16 cellular contexts compared by ENCODE assay signal in the genomic region with DNA sequence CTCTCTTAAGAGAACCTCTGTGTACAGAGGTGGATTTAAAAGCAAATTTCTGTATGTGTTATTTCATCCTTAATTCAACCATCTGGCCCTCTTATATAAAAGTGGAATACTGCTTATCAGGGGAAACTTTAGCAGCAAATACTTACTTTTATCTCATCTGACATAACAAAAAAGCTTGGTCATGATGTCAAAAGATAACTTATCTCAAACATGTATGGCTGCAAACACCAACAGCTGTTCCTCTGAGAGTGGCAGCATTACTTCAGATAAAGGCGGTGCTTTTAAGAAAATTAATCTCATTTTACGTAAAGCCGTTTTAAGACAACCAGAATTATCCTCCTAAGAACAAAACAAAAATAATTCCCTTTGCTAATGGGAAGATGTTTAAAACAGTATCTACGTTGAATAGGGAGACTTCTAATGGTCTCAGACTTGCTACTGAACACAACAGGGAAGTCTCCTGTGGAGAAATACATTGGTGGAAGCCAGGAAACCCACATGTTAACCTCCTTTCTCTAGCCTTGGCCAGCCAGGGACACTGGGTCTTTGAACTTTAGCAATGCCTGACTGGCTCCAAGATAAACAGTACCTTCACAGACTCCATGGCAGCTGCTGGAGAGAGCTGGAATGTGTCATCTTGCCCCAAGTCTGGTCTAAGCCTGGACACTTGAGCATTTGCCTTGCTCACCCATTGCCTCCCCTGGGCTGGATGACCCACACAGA. TPM values are rescaled to one million over a fixed set of nuclear protein-coding genes. Genes with fewer than 3 reads are reported as not detected.
DNase-seq lines count a peak whose midpoint lies in the region; ATAC-seq, FAIRE-seq and TF ChIP-seq lines count a peak whose summit lies in the region.
"Had no signal": no experiment of that assay in that cellular context is flagged by ENCODE, and none has a peak within 500 bp of the region (broad histone marks: within the 10 kb centered on the region; RNA-seq: fewer than 3 reads in every experiment).

No MANE protein-coding gene starts in this region.

- BruUV-seq in Caco-2 (replicated peaks; lab: Mats Ljungman, UMichigan), result no TSS peak

- H3K27ac ChIP-seq in naive thymus-derived CD4-positive, alpha-beta T cell (ENCODE audit: low read depth, low read length), result no peak overlapping the region
- H3K27ac ChIP-seq: C4-2B had no signal

- H3K9me3 ChIP-seq in Caco-2, result no peaks in the 10 kb centered on the region
- no peaks in the 10 kb centered on the region for H3K9me3 ChIP-seq in naive thymus-derived CD4-positive, alpha-beta T cell (ENCODE audit: control insufficient read depth in 2 of 3, low read length in 3 of 3)
- H3K9me3 ChIP-seq: SK-N-SH had no signal

- no peak for FAIRE-seq in RCC 7860 (lab: Jason Lieb, UNC)
- FAIRE-seq: G401.6 had no signal

- H3K36me3 ChIP-seq in Caco-2 (ENCODE audit: control insufficient read depth, insufficient read depth, low read length), result no peaks in the 10 kb centered on the region
- H3K36me3 ChIP-seq in naive thymus-derived CD4-positive, alpha-beta T cell (ENCODE audit: control insufficient read depth in 2 of 3, insufficient read depth in 3 of 3, low read length in 3 of 3), result no peaks in the 10 kb centered on the region

- H3K4me1 Mint-ChIP-seq in Caco-2 (ENCODE audit: low read depth, unreplicated experiment), result peaks cover 7% of the 10 kb centered on the region
- H3K4me1 Mint-ChIP-seq in naive thymus-derived CD4-positive, alpha-beta T cell, result peaks cover 9 to 26% (median 17%) of the 10 kb centered on the region in 7 donors
- H3K4me1 Mint-ChIP-seq: activated B cell treated with CpG ODN at 0.5 μM for 24 hours; stimulated activated naive B cell treated with anti-CD40 and anti-IgM and Interleukin-4, amounts not matched to agents 10 μg/mL and 1 μg/mL and 100 μg/mL, for 72 hours had no signal

- H3K27ac Mint-ChIP-seq in Caco-2 (ENCODE audit: unreplicated experiment), result peak overlapping the region; percentile 28
- H3K27ac Mint-ChIP-seq in naive thymus-derived CD4-positive, alpha-beta T cell, result peak overlapping the region in 2 of 9 donors; percentile 25 to 32
- H3K27ac Mint-ChIP-seq: activated B cell treated with CpG ODN at 0.5 μM for 24 hours; activated naive CD4-positive, alpha-beta T cell treated with anti-CD3 and anti-CD28 coated beads for 36 hours; stimulated activated naive B cell treated with anti-CD40 and anti-IgM and Interleukin-4, amounts not matched to agents 10 μg/mL and 1 μg/mL and 100 μg/mL, for 72 hours had no signal

- no peak overlapping the region for H3K4me3 Mint-ChIP-seq in Caco-2 (ENCODE audit: unreplicated experiment)
- H3K4me3 Mint-ChIP-seq in naive thymus-derived CD4-positive, alpha-beta T cell, result no peak overlapping the region
- H3K4me3 Mint-ChIP-seq: activated B cell treated with CpG ODN at 0.5 μM for 24 hours; activated naive CD4-positive, alpha-beta T cell treated with anti-CD3 and anti-CD28 coated beads for 36 hours; stimulated activated naive B cell treated with anti-CD40 and anti-IgM and Interleukin-4, amounts not matched to agents 10 μg/mL and 1 μg/mL and 100 μg/mL, for 72 hours had no signal

- H3K27me3 Mint-ChIP-seq in Caco-2 (ENCODE audit: insufficient read depth, unreplicated experiment), result no peaks in the 10 kb centered on the region
- peaks cover 0 to 3% (median 0%) of the 10 kb centered on the region in 5 donors for H3K27me3 Mint-ChIP-seq in naive thymus-derived CD4-positive, alpha-beta T cell

- H3K36me3 Mint-ChIP-seq in Caco-2 (ENCODE audit: insufficient read depth, unreplicated experiment), result no peaks in the 10 kb centered on the region
- H3K36me3 Mint-ChIP-seq in naive thymus-derived CD4-positive, alpha-beta T cell, result no peaks in the 10 kb centered on the region
- H3K36me3 Mint-ChIP-seq: stimulated activated naive B cell treated with anti-CD40 and anti-IgM and Interleukin-4, amounts not matched to agents 10 μg/mL and 1 μg/mL and 100 μg/mL, for 72 hours had no signal

- peaks cover 24% of the 10 kb centered on the region for H3K4me1 ChIP-seq in Caco-2
- H3K4me1 ChIP-seq in naive thymus-derived CD4-positive, alpha-beta T cell (ENCODE audit: control insufficient read depth in 2 of 2, insufficient read depth in 2 of 2, low read length in 2 of 2), result peaks cover 0 to 12% of the 10 kb centered on the region in 2 donors

- peaks cover 9% of the 10 kb centered on the region for H3K9me3 Mint-ChIP-seq in Caco-2 (ENCODE audit: unreplicated experiment)
- H3K9me3 Mint-ChIP-seq in naive thymus-derived CD4-positive, alpha-beta T cell, result peaks cover 0 to 1% (median 0%) of the 10 kb centered on the region in 11 donors
- H3K9me3 Mint-ChIP-seq: activated B cell treated with CpG ODN at 0.5 μM for 24 hours; activated naive CD4-positive, alpha-beta T cell treated with anti-CD3 and anti-CD28 coated beads for 36 hours; stimulated activated naive B cell treated with anti-CD40 and anti-IgM and Interleukin-4, amounts not matched to agents 10 μg/mL and 1 μg/mL and 100 μg/mL, for 72 hours had no signal

- no peak for TF ChIP-seq CTCF in Caco-2 (IDR thresholded peaks at IDR 0.05; ENCODE audit: insufficient read depth in 1 of 2, low read depth in 1 of 2, low read length in 1 of 2, severe bottlenecking in 1 of 2, unreplicated experiment in 1 of 2)
- no peak for TF ChIP-seq CTCF in fibroblast of mammary gland (conservative IDR thresholded peaks at IDR 0.05; ENCODE audit: control insufficient read depth, insufficient read depth, low read depth, low read length)

- intact Hi-C loops in Caco-2 (cut with micrococcal nuclease; ENCODE audit: unreplicated experiment), result loop anchor here (1.0 kb wide), 1 partner anchor 18 kb away; the partner anchor contains the start of gene ARRDC4
- intact Hi-C loops in naive thymus-derived CD4-positive, alpha-beta T cell (cut with micrococcal nuclease), result no loop called here

- H3K4me3 ChIP-seq in Caco-2 (ENCODE audit: low read depth, low read length) (no peak overlapping the region), fibroblast of mammary gland (ENCODE audit: control insufficient read depth, low read depth, low read length) (no peak overlapping the region)
- H3K4me3 ChIP-seq in naive thymus-derived CD4-positive, alpha-beta T cell (ENCODE audit: low read length), result no peak overlapping the region

- DNase-seq in Caco-2, result peak; percentile 5 to 44
- peak; percentile 29 for DNase-seq in RCC 7860 (ENCODE audit: low spot score)
- peak; percentile 54 for DNase-seq in fibroblast of mammary gland (ENCODE audit: low read depth)
- no peak for DNase-seq in naive thymus-derived CD4-positive, alpha-beta T cell
- no peak for DNase-seq in NCI-H1694 treated with DMSO at 0.1 percent for 48 hours (lab: John Stamatoyannopoulos, UW)
- DNase-seq in T-helper 1 cell, result no peak
- no peak for DNase-seq in globus pallidus (ENCODE audit: low spot score)
- DNase-seq in effector CD8-positive, alpha-beta T cell (lab: John Stamatoyannopoulos, UW), result no peak
- DNase-seq: activated B cell treated with CpG ODN at 0.5 μM for 24 hours; activated naive CD4-positive, alpha-beta T cell treated with anti-CD3 and anti-CD28 coated beads for 36 hours; midbrain; NCI-H2107; SK-N-SH; stimulated activated naive B cell treated with anti-CD40 and anti-IgM and Interleukin-4, amounts not matched to agents 10 μg/mL and 1 μg/mL and 100 μg/mL, for 72 hours had no signal

- no peaks in the 10 kb centered on the region for H3K27me3 ChIP-seq in Caco-2 (replicated peaks; ENCODE audit: control insufficient read depth, insufficient read depth, low read length)
- no peaks in the 10 kb centered on the region for H3K27me3 ChIP-seq in naive thymus-derived CD4-positive, alpha-beta T cell (ENCODE audit: control insufficient read depth in 2 of 2, insufficient read depth in 2 of 2, low read length in 2 of 2)

- ATAC-seq in naive thymus-derived CD4-positive, alpha-beta T cell, result peak; percentile 52
- ATAC-seq: stimulated activated naive B cell treated with anti-CD40 and anti-IgM and Interleukin-4, amounts not matched to agents 10 μg/mL and 1 μg/mL and 100 μg/mL, for 72 hours had no signal

- POLR2A ChIA-PET in Caco-2 (lab: Charles Lee), result no interaction called here
- POLR2A ChIA-PET in naive thymus-derived CD4-positive, alpha-beta T cell (lab: Charles Lee), result interaction anchor here (0.5 kb wide), 1 partner anchor 21 kb away, joined by 4 read pairs; no protein-coding TSS in a partner anchor

- CTCF ChIA-PET in Caco-2 (lab: Charles Lee), result no interaction called here
- CTCF ChIA-PET in naive thymus-derived CD4-positive, alpha-beta T cell (lab: Charles Lee), result no interaction called here

RNA-seq across cellular contexts. Expression of gene ARRDC4, which starts 18.1 kb away (rescaled TPM):
- 3.2 and 4.1 TPM in 2 replicates for total RNA-seq in Caco-2 (2022)
- total RNA-seq in naive thymus-derived CD4-positive, alpha-beta T cell, result 1 to 10 TPM in 3 of 5 experiments, under 1 TPM in 2; 0.59 to 6.8 (median 1.1) TPM
- polyA plus RNA-seq in naive thymus-derived CD4-positive, alpha-beta T cell, result under 1 TPM; 0.83 to 0.90 TPM

Comparison
In these comparisons a context has a peak if more than half of its experiments do, and no peak if none do; other contexts are left out.
1. DNase-seq: peak in Caco-2 (2 of 2), RCC 7860 (single experiment) and fibroblast of mammary gland (single experiment); none in naive thymus-derived CD4-positive, alpha-beta T cell (0 of 9), NCI-H1694 treated with DMSO at 0.1 percent for 48 hours (single experiment), T-helper 1 cell (0 of 5), globus pallidus (single experiment) and effector CD8-positive, alpha-beta T cell (single experiment).